ENCODE assay signal across 11 cellular contexts in the genomic region with DNA sequence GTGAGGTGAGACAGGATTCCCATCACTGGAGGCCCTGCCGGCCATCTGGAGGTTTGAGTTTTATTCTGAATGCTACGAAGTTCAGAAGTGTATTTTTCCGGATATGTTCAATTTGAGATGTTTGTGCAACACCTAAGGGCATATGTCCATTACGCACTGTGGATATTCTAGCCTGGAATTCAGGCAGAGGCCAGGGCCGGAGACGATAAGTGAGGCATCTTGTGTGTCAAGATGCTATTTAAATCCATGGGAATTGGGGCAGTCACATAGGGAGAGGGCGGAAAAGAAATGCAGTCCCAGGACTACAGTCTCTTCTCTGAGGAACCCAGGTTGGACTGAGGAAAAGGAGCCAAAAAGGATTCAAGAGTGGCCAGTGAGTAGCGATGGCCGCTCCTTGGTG. TPM values are rescaled to one million over a fixed set of nuclear protein-coding genes. Genes with fewer than 3 reads are reported as not detected.
DNase-seq lines count a peak whose midpoint lies in the region; ATAC-seq and TF ChIP-seq lines count a peak whose summit lies in the region.
"Had no signal": no experiment of that assay in that cellular context is flagged by ENCODE, and none has a peak within 500 bp of the region (broad histone marks: within the 10 kb centered on the region; RNA-seq: fewer than 3 reads in every experiment).

No MANE protein-coding gene starts in this region.

- peak overlapping the region in 1 of 4 donors; percentile 95 for H3K4me3 ChIP-seq in esophagus muscularis mucosa
- no peak overlapping the region for H3K4me3 ChIP-seq in sigmoid colon
- H3K4me3 ChIP-seq in effector memory CD4-positive, alpha-beta T cell (ENCODE audit: insufficient read depth, low read depth, low read length, poor library complexity, severe bottlenecking), result no peak overlapping the region

- H3K4me3 Mint-ChIP-seq in activated CD4-positive, alpha-beta T cell treated with anti-CD3 and anti-CD28 coated beads for 36 hours, result peak overlapping the region; percentile 97
- peak overlapping the region; percentile 76 for H3K4me3 Mint-ChIP-seq in T-helper 17 cell

- peaks cover 19 to 34% (median 27%) of the 10 kb centered on the region in 4 donors for H3K4me1 ChIP-seq in esophagus muscularis mucosa
- peaks cover 0 to 32% (median 17%) of the 10 kb centered on the region in 4 donors for H3K4me1 ChIP-seq in sigmoid colon
- peaks cover 8% of the 10 kb centered on the region for H3K4me1 ChIP-seq in effector memory CD4-positive, alpha-beta T cell (ENCODE audit: control insufficient read depth, insufficient read depth, low read length, poor library complexity, severe bottlenecking)

- no peak for TF ChIP-seq CTCF in esophagus muscularis mucosa (IDR thresholded peaks at IDR 0.05)
- TF ChIP-seq CTCF in sigmoid colon (IDR thresholded peaks at IDR 0.05), result no peak

- POLR2A ChIA-PET in activated CD4-positive, alpha-beta T cell treated with anti-CD3 and anti-CD28 coated beads for 36 hours (lab: Charles Lee), result no interaction called here

- H3K9me3 ChIP-seq in T-helper 17 cell (ENCODE audit: control insufficient read depth, low read length, poor library complexity, severe bottlenecking) (no peaks in the 10 kb centered on the region), esophagus muscularis mucosa (no peaks in the 10 kb centered on the region), sigmoid colon (no peaks in the 10 kb centered on the region)
- no peaks in the 10 kb centered on the region for H3K9me3 ChIP-seq in effector memory CD4-positive, alpha-beta T cell (ENCODE audit: control insufficient read depth, low read length)

- CTCF ChIA-PET in activated CD4-positive, alpha-beta T cell treated with anti-CD3 and anti-CD28 coated beads for 36 hours (lab: Charles Lee), result no interaction called here

- H3K4me1 Mint-ChIP-seq in activated CD4-positive, alpha-beta T cell treated with anti-CD3 and anti-CD28 coated beads for 36 hours, result peaks cover 26% of the 10 kb centered on the region
- H3K4me1 Mint-ChIP-seq in T-helper 17 cell, result peaks cover 17% of the 10 kb centered on the region

- TF ChIP-seq POLR2A in esophagus muscularis mucosa (IDR thresholded peaks at IDR 0.05; ENCODE audit: low read depth), result no peak
- TF ChIP-seq POLR2A in sigmoid colon (IDR thresholded peaks at IDR 0.05), result no peak

- no peak overlapping the region for H3K27ac Mint-ChIP-seq in activated CD4-positive, alpha-beta T cell treated with anti-CD3 and anti-CD28 coated beads for 36 hours
- H3K27ac Mint-ChIP-seq in T-helper 17 cell, result peak overlapping the region; percentile 3

- no peak for ATAC-seq in activated CD4-positive, alpha-beta T cell treated with anti-CD3 and anti-CD28 coated beads for 36 hours
- ATAC-seq in T-helper 17 cell (no peak), HG03095 (IDR thresholded peaks at IDR 0.05; ENCODE audit: unreplicated experiment) (no peak)

- H3K36me3 ChIP-seq in esophagus muscularis mucosa, result no peaks in the 10 kb centered on the region
- no peaks in the 10 kb centered on the region for H3K36me3 ChIP-seq in sigmoid colon
- no peaks in the 10 kb centered on the region for H3K36me3 ChIP-seq in effector memory CD4-positive, alpha-beta T cell (ENCODE audit: control insufficient read depth, insufficient read depth, low read length)

- H3K27ac ChIP-seq in esophagus muscularis mucosa (replicated peaks in 1 of 4), result peak overlapping the region; percentile 90 to 98 (median 94)
- peak overlapping the region; percentile 94 to 95 (median 94) for H3K27ac ChIP-seq in sigmoid colon
- no peak overlapping the region for H3K27ac ChIP-seq in effector memory CD4-positive, alpha-beta T cell (ENCODE audit: insufficient read depth, low read length, poor library complexity, severe bottlenecking)

- peaks cover 8% of the 10 kb centered on the region for H3K36me3 Mint-ChIP-seq in activated CD4-positive, alpha-beta T cell treated with anti-CD3 and anti-CD28 coated beads for 36 hours (ENCODE audit: low read depth)
- H3K36me3 Mint-ChIP-seq in T-helper 17 cell (ENCODE audit: low read depth), result no peaks in the 10 kb centered on the region

- no peaks in the 10 kb centered on the region for H3K27me3 Mint-ChIP-seq in activated CD4-positive, alpha-beta T cell treated with anti-CD3 and anti-CD28 coated beads for 36 hours
- H3K27me3 Mint-ChIP-seq in T-helper 17 cell, result no peaks in the 10 kb centered on the region

- intact Hi-C loops in activated CD4-positive, alpha-beta T cell treated with anti-CD3 and anti-CD28 coated beads for 36 hours (cut with DNase I, micrococcal nuclease), result loop anchor here (5.0 kb wide), 3 partner anchors 289 to 1289 kb away; partner anchors contain the start of gene PRPF18 (in 1 of the 2)
- intact Hi-C loops in esophagus muscularis mucosa (cut with DNase I), result loop anchor here (5.0 to 10.0 kb wide), 3 partner anchors 39 to 288 kb away; partner anchors contain the start of genes CDNF, HSPA14, MSANTD7 and NMT2
- intact Hi-C loops in sigmoid colon (cut with DNase I), result loop anchor here (5.0 kb wide), 3 partner anchors 221 to 1529 kb away; partner anchors contain the start of genes NMT2, RPP38 and SEPHS1

- 84% methylated on average over 9 of the region's 9 CpGs for WGBS in esophagus muscularis mucosa
- WGBS in sigmoid colon, 2 donors, result 94% methylated on average over 9 of the region's 9 CpGs

- H3K9me3 Mint-ChIP-seq in activated CD4-positive, alpha-beta T cell treated with anti-CD3 and anti-CD28 coated beads for 36 hours (ENCODE audit: low read depth), result no peaks in the 10 kb centered on the region

- DNase-seq in activated CD4-positive, alpha-beta T cell treated with anti-CD3 and anti-CD28 coated beads for 36 hours, result no peak
- no peak for DNase-seq in activated CD4-positive, alpha-beta T cell treated with anti-CD3 and anti-CD28 coated beads for 1 hour
- no peak for DNase-seq in T-helper 17 cell
- DNase-seq in esophagus muscularis mucosa (ENCODE audit: extremely low spot score), result no peak
- DNase-seq in sigmoid colon, result no peak
- DNase-seq in effector memory CD4-positive, alpha-beta T cell, result no peak
- no peak for DNase-seq in iPS-NIHi11 (ENCODE audit: low spot score)
- DNase-seq: NCI-H2171, small intestine, T1000 had no signal

- H3K27me3 ChIP-seq in esophagus muscularis mucosa, result no peaks in the 10 kb centered on the region
- H3K27me3 ChIP-seq in sigmoid colon, result no peaks in the 10 kb centered on the region
- H3K27me3 ChIP-seq in effector memory CD4-positive, alpha-beta T cell (replicated peaks; ENCODE audit: control insufficient read depth, insufficient read depth, low read length, poor library complexity, severe bottlenecking), result no peaks in the 10 kb centered on the region

- TF ChIP-seq EP300 in esophagus muscularis mucosa (IDR thresholded peaks at IDR 0.05) (no peak), sigmoid colon (IDR thresholded peaks at IDR 0.05) (no peak)

RNA-seq across cellular contexts. Expression of gene SUV39H2, which starts 1.9 kb away (rescaled TPM):
- total RNA-seq in activated CD4-positive, alpha-beta T cell treated with anti-CD3 and anti-CD28 coated beads for 36 hours, result 10 to 100 TPM; 42.9 to 51.5 TPM
- 1 to 10 TPM; 3.3 to 3.7 TPM for total RNA-seq in T-helper 17 cell
- total RNA-seq in esophagus muscularis mucosa, result 1 to 10 TPM; 2.4 to 9.6 (median 4.3) TPM
- 1 to 10 TPM; 3.9 to 6.4 (median 5.3) TPM for total RNA-seq in sigmoid colon
- polyA plus RNA-seq in sigmoid colon, result 1 to 10 TPM; 4.2 to 6.0 (median 4.6) TPM

RNA-seq across cellular contexts. Expression of gene HSPA14, which starts 38.7 kb away (rescaled TPM):
- 10 to 100 TPM; 26.1 to 36.0 TPM for total RNA-seq in activated CD4-positive, alpha-beta T cell treated with anti-CD3 and anti-CD28 coated beads for 36 hours
- total RNA-seq in T-helper 17 cell, result 10 to 100 TPM; 22.5 to 24.7 TPM
- 1 to 10 TPM; 6.8 to 9.8 (median 7.8) TPM for total RNA-seq in esophagus muscularis mucosa
- 10 to 100 TPM in 2 of 4 donors, 1 to 10 TPM in 2; 10.0 to 13.4 (median 11.6) TPM for total RNA-seq in sigmoid colon
- 10 to 100 TPM; 16.1 to 19.8 (median 19.7) TPM for polyA plus RNA-seq in sigmoid colon

RNA-seq across cellular contexts. Expression of gene MSANTD7, which starts 38.7 kb away (rescaled TPM):
- 10 to 100 TPM; 19.2 to 22.9 TPM for total RNA-seq in activated CD4-positive, alpha-beta T cell treated with anti-CD3 and anti-CD28 coated beads for 36 hours
- total RNA-seq in T-helper 17 cell (10 to 100 TPM; 22.2 to 23.2 TPM), esophagus muscularis mucosa (10 to 100 TPM in 1 of 4 donors, 1 to 10 TPM in 3; 5.4 to 11.1 (median 8.0) TPM), sigmoid colon (1 to 10 TPM; 4.7 to 8.1 (median 5.8) TPM)
- polyA plus RNA-seq in sigmoid colon, result 1 to 10 TPM; 3.2 to 6.3 (median 3.6) TPM

RNA-seq across cellular contexts. Expression of gene CDNF, which starts 38.9 kb away (rescaled TPM):
- 1 to 10 TPM; 2.5 to 2.7 TPM for total RNA-seq in activated CD4-positive, alpha-beta T cell treated with anti-CD3 and anti-CD28 coated beads for 36 hours
- 1 to 10 TPM in 1 of 2 donors, under 1 TPM in 1; 0.62 to 3.2 TPM for total RNA-seq in T-helper 17 cell
- total RNA-seq in esophagus muscularis mucosa, result 1 to 10 TPM in 1 of 4 donors, under 1 TPM in 3; 0.45 to 3.7 (median 0.67) TPM
- 1 to 10 TPM in 3 of 4 donors, not detected in 1; 1.5 to 2.9 (median 2.2) TPM for total RNA-seq in sigmoid colon
- under 1 TPM in 1 of 3 donors, not detected in 2; 0.95 TPM for polyA plus RNA-seq in sigmoid colon

Comparison
In these comparisons a context has a peak if more than half of its experiments do, and no peak if none do; other contexts are left out.
1. RNA of gene SUV39H2, which starts 1.9 kb away (total RNA-seq): 42.9 to 51.5 TPM in activated CD4-positive, alpha-beta T cell treated with anti-CD3 and anti-CD28 coated beads for 36 hours; 3.9 to 6.4 TPM in sigmoid colon, 2.4 to 9.6 TPM in esophagus muscularis mucosa and 3.3 to 3.7 TPM in T-helper 17 cell; every median in the first group is over 4 times any median in the second.